Comparison of ENCODE assay signal across 18 cellular contexts in the genomic region with DNA sequence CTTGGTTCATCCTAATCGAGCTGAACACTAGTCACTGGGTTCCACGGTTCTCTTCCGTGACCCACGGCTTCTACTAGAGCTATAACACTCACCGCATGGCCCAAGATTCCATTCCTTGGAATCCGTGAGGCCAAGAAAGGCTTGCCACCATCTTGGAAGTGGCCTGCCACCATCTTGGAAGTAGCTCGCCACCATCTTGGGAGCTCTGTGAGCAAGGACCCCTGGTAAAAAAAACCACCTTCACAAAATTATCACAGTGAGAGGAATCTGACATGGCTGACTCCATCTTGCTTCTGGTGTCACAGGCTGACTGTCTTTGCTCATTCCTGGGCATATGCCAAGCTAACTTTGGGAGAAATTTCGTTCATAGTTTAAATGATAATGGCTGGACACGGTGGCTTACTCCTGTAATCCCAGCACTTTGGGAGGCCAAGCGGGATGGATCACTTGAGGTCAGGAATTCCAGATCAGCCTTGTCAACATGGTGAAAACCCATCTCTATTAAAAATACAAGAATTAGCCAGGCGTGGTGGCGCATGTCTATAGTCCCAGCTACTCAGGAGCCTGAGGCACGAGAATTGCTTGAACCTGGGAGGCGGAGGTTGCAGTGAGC. TPM values are rescaled to one million over a fixed set of nuclear protein-coding genes. Genes with fewer than 3 reads are reported as not detected.
DNase-seq lines count a peak whose midpoint lies in the region; ATAC-seq and TF ChIP-seq lines count a peak whose summit lies in the region.
"Had no signal": no experiment of that assay in that cellular context is flagged by ENCODE, and none has a peak within 500 bp of the region (broad histone marks: within the 10 kb centered on the region; RNA-seq: fewer than 3 reads in every experiment).

No MANE protein-coding gene starts in this region.

- H3K4me1 ChIP-seq in neural progenitor cell (peaks cover 4% of the 10 kb centered on the region), hepatocyte (ENCODE audit: insufficient read depth) (peaks cover 21% of the 10 kb centered on the region)

- no peak for TF ChIP-seq CTCF in Calu3 (IDR thresholded peaks at IDR 0.05; ENCODE audit: unreplicated experiment)
- TF ChIP-seq CTCF in chondrocyte (IDR thresholded peaks at IDR 0.05), result no peak
- no peak for TF ChIP-seq CTCF in neural progenitor cell (IDR thresholded peaks at IDR 0.05)
- TF ChIP-seq CTCF in hepatocyte (IDR thresholded peaks at IDR 0.05; ENCODE audit: poor library complexity), result no peak

- H3K4me1 Mint-ChIP-seq in Calu3 (ENCODE audit: low read depth, unreplicated experiment) (peaks cover 63% of the 10 kb centered on the region), chondrocyte (ENCODE audit: low read depth) (peaks cover 54% of the 10 kb centered on the region), neural progenitor cell (peaks cover 21% of the 10 kb centered on the region)

- peaks cover 27% of the 10 kb centered on the region for H3K36me3 Mint-ChIP-seq in Calu3 (ENCODE audit: insufficient read depth, unreplicated experiment)
- no peaks in the 10 kb centered on the region for H3K36me3 Mint-ChIP-seq in chondrocyte (ENCODE audit: low read depth)
- peaks cover 2% of the 10 kb centered on the region for H3K36me3 Mint-ChIP-seq in neural progenitor cell

- H3K4me2 ChIP-seq in neural progenitor cell (no peak overlapping the region), hepatocyte (no peak overlapping the region)

- DNase-seq in Calu3 (no peak), chondrocyte (ENCODE audit: low spot score) (no peak), neural progenitor cell (ENCODE audit: low spot score) (no peak), hepatocyte (ENCODE audit: low spot score) (no peak), DMS53 (lab: John Stamatoyannopoulos, UW) (no peak)
- DNase-seq: AML-193, Caco-2, DMS79, MM.1S, NCI-H187 treated with DMSO at 0.1 percent for 48 hours, NCI-H2171 treated with DMSO at 0.1 percent for 48 hours, NCI-H82, SIG-M5 had no signal

- intact Hi-C loops in Calu3 (cut with micrococcal nuclease; ENCODE audit: unreplicated experiment), result loop anchor here (10.0 kb wide), 1 partner anchor 47 kb away; the partner anchor contains the start of gene INTS4

- H3K27ac Mint-ChIP-seq in Calu3 (ENCODE audit: unreplicated experiment) (peak overlapping the region; percentile 33), chondrocyte (ENCODE audit: unreplicated experiment) (peak overlapping the region; percentile 66), neural progenitor cell (peak overlapping the region; percentile 81)

- no peak overlapping the region for H3K4me3 Mint-ChIP-seq in Calu3 (ENCODE audit: low read depth, unreplicated experiment)
- no peak overlapping the region for H3K4me3 Mint-ChIP-seq in chondrocyte (ENCODE audit: unreplicated experiment)
- H3K4me3 Mint-ChIP-seq in neural progenitor cell, result no peak overlapping the region

- BruUV-seq in Calu3 (replicated peaks; lab: Mats Ljungman, UMichigan), result no TSS peak

- no peak overlapping the region for H3K9ac ChIP-seq in neural progenitor cell

- H3K79me2 ChIP-seq in neural progenitor cell (ENCODE audit: low read depth), result no peaks in the 10 kb centered on the region
- H3K79me2 ChIP-seq in hepatocyte, result no peaks in the 10 kb centered on the region

- TF ChIP-seq EP300 in Ishikawa (IDR thresholded peaks at IDR 0.05; ENCODE audit: borderline replicate concordance), result no peak

- H3K27ac ChIP-seq in neural progenitor cell (no peak overlapping the region), hepatocyte (no peak overlapping the region)

- ATAC-seq in HG02588 (IDR thresholded peaks at IDR 0.05; ENCODE audit: unreplicated experiment), result no peak

- H3F3A ChIP-seq in neural progenitor cell (ENCODE audit: low read depth), result no peaks in the 10 kb centered on the region

- H3K36me3 ChIP-seq in neural progenitor cell (no peaks in the 10 kb centered on the region), hepatocyte (replicated peaks; ENCODE audit: insufficient read depth, low read depth) (no peaks in the 10 kb centered on the region)

- H2AFZ ChIP-seq in neural progenitor cell (replicated peaks) (peak overlapping the region; percentile 63), hepatocyte (no peak overlapping the region)

- TF ChIP-seq RAD21 in Ishikawa (IDR thresholded peaks at IDR 0.05; ENCODE audit: low read depth), result no peak

- no peaks in the 10 kb centered on the region for H3K9me3 Mint-ChIP-seq in Calu3 (ENCODE audit: low read depth, unreplicated experiment)
- no peaks in the 10 kb centered on the region for H3K9me3 Mint-ChIP-seq in chondrocyte (ENCODE audit: low read depth)
- H3K9me3 Mint-ChIP-seq in neural progenitor cell, result no peaks in the 10 kb centered on the region

- CTCF ChIA-PET in Calu3 (lab: Charles Lee), result no interaction called here

- H3K27me3 Mint-ChIP-seq in Calu3 (ENCODE audit: unreplicated experiment) (no peaks in the 10 kb centered on the region), chondrocyte (ENCODE audit: low read depth) (no peaks in the 10 kb centered on the region), neural progenitor cell (ENCODE audit: insufficient read depth, low read depth) (peaks cover 5% of the 10 kb centered on the region)

- H4K20me1 ChIP-seq in neural progenitor cell (ENCODE audit: low read depth), result no peaks in the 10 kb centered on the region
- H4K20me1 ChIP-seq in hepatocyte (ENCODE audit: insufficient read depth, poor library complexity, severe bottlenecking), result no peaks in the 10 kb centered on the region

- H3K27me3 ChIP-seq in neural progenitor cell, result peaks cover 5% of the 10 kb centered on the region
- no peaks in the 10 kb centered on the region for H3K27me3 ChIP-seq in hepatocyte

- no peaks in the 10 kb centered on the region for H3K9me3 ChIP-seq in neural progenitor cell (ENCODE audit: low read depth)
- H3K9me3 ChIP-seq in hepatocyte (ENCODE audit: low read depth), result no peaks in the 10 kb centered on the region
- H3K9me3 ChIP-seq: Caco-2 had no signal

- 96% methylated on average over 14 of the region's 14 CpGs for WGBS in hepatocyte (ENCODE audit: low lambda C conversion rate, missing lambda C conversion rate)

- H3K4me3 ChIP-seq in neural progenitor cell (no peak overlapping the region), hepatocyte (no peak overlapping the region)

- H3K9me2 ChIP-seq in hepatocyte (replicated peaks; ENCODE audit: insufficient read depth), result no peaks in the 10 kb centered on the region

TF ChIP-seq in Ishikawa, 13 proteins besides CTCF, POLR2A, EP300 and RAD21:
- TF ChIP-seq EGR1 (IDR thresholded peaks at IDR 0.05) (no peak), FOXM1 (IDR thresholded peaks at IDR 0.05; ENCODE audit: borderline replicate concordance, low read depth) (no peak), MAX (IDR thresholded peaks at IDR 0.05) (no peak), TCF12 (IDR thresholded peaks at IDR 0.05; ENCODE audit: low read depth) (no peak), NFIC (IDR thresholded peaks at IDR 0.05) (0 out of 2 replicates have a peak, but pooled peaks have one; percentile 10), TAF1 (IDR thresholded peaks at IDR 0.05; ENCODE audit: low read depth) (no peak), YY1 (IDR thresholded peaks at IDR 0.05; ENCODE audit: low read depth) (0 out of 2 replicates have a peak, but pooled peaks have one; percentile 44), CREB1 (IDR thresholded peaks at IDR 0.05; ENCODE audit: low read depth) (no peak)

RNA-seq across cellular contexts. Expression of gene KCTD14, which starts 18.9 kb away (rescaled TPM):
- total RNA-seq in Calu3 (2022) (13.2 and 17.6 TPM in 2 replicates), chondrocyte (0.36 to 0.48 TPM (median 0.47 TPM) in 3 replicates), neural progenitor cell (ENCODE audit: low replicate concordance) (4.3 and 5.3 TPM in 2 replicates), hepatocyte (6.0 TPM in 2 replicates)
- polyA plus RNA-seq in hepatocyte, result 8.1 and 8.7 TPM in 2 replicates

RNA-seq across cellular contexts. Expression of gene THRSP, which starts 21.7 kb away (rescaled TPM):
- total RNA-seq in Calu3 (2022), result not detected in 2 replicates
- not detected in 3 replicates for total RNA-seq in chondrocyte
- not detected in 2 replicates for total RNA-seq in neural progenitor cell (ENCODE audit: low replicate concordance)
- total RNA-seq in hepatocyte, result 0.17 TPM in 1 of 2 replicates, not detected in the other
- polyA plus RNA-seq in hepatocyte, result 0.13 and 0.17 TPM in 2 replicates
- total RNA-seq: G401, NCI-H460, RPMI7951 had no signal

RNA-seq across cellular contexts. Expression of gene NDUFC2, which starts 37.7 kb away (rescaled TPM):
- total RNA-seq in Calu3 (2022), result 264 and 343 TPM in 2 replicates
- total RNA-seq in chondrocyte, result 172 to 185 TPM (median 175 TPM) in 3 replicates
- 36.7 and 89.5 TPM in 2 replicates for total RNA-seq in neural progenitor cell (ENCODE audit: low replicate concordance)
- 107 and 115 TPM in 2 replicates for total RNA-seq in hepatocyte
- polyA plus RNA-seq in hepatocyte, result 442 and 481 TPM in 2 replicates

RNA-seq across cellular contexts. Expression of gene INTS4, which starts 47.5 kb away (rescaled TPM):
- 35.4 and 43.9 TPM in 2 replicates for total RNA-seq in Calu3 (2022)
- 26.9 to 34.1 TPM (median 27.8 TPM) in 3 replicates for total RNA-seq in chondrocyte
- 48.0 and 61.5 TPM in 2 replicates for total RNA-seq in neural progenitor cell (ENCODE audit: low replicate concordance)
- total RNA-seq in hepatocyte, result 22.7 and 28.0 TPM in 2 replicates
- polyA plus RNA-seq in hepatocyte, result 19.2 and 24.0 TPM in 2 replicates
